ENCODE assay signal across 1 cellular context in the genomic region with DNA sequence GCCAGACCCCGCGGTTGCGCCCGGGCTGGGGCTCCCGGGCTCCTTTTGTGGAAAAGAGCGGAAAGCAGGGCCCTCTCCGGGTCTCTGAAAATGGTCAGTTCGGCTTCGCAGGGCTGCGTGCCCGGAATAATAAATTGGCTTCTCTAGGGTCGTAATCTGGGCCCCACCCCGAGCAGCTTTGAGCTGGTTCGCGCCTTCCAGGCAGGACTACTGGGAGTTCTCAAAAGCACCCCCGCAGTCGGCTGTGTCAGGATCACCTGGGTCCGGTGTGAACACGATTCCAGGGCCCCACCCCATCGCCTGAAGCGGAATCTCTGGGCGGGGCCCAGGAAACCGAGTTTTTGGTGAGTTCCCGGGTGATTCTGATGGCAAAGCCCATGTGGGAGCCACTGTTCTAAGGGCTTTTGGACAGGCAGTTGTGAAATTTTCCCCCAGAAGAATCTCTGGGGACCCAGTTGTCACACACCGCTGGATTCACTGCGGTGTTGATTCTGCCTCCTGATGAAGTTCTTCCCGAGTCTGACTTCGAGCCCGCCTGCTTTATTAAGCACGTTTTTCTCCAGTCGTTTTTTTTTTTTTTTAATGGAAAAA.
TF ChIP-seq lines count a peak whose summit lies in the region.

No MANE protein-coding gene starts in this region.

TF ChIP-seq in IMR-90, 13 proteins besides CTCF, POLR2A, EP300 and RAD21 (continued from another document):
- TF ChIP-seq, protein P1, sequence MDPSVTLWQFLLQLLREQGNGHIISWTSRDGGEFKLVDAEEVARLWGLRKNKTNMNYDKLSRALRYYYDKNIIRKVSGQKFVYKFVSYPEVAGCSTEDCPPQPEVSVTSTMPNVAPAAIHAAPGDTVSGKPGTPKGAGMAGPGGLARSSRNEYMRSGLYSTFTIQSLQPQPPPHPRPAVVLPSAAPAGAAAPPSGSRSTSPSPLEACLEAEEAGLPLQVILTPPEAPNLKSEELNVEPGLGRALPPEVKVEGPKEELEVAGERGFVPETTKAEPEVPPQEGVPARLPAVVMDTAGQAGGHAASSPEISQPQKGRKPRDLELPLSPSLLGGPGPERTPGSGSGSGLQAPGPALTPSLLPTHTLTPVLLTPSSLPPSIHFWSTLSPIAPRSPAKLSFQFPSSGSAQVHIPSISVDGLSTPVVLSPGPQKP (IDR thresholded peaks at IDR 0.05; ENCODE audit: borderline replicate concordance, low read depth, low read length): no peak
- TF ChIP-seq RFX5 (IDR thresholded peaks at IDR 0.05; ENCODE audit: low read depth, low read length): no peak
